11 cellular contexts compared by ENCODE assay signal in genomic region chr18:49723648-49724180, GRCh38.
A peak's percentile ranks its signal among the peaks of the same experiment; 100 is the strongest.
DNase-seq lines count a peak whose midpoint lies in the region; ATAC-seq and TF ChIP-seq lines count a peak whose summit lies in the region.
"Had no signal": no experiment of that assay in that cellular context is flagged by ENCODE, and none has a peak within 500 bp of the region (broad histone marks: within the 10 kb centered on the region; RNA-seq: fewer than 3 reads in every experiment).

No MANE protein-coding gene starts in this region.

- H3K27me3 Mint-ChIP-seq in activated naive CD4-positive, alpha-beta T cell treated with anti-CD3 and anti-CD28 coated beads for 36 hours (ENCODE audit: low read depth), result no peaks in the 10 kb centered on the region
- H3K27me3 Mint-ChIP-seq in stimulated activated naive CD8-positive, alpha-beta T cell treated with anti-CD3 and anti-CD28 coated beads, Interleukin-15, amount 100 ng/mL, for 72 hours, result peaks cover 28% of the 10 kb centered on the region
- H3K27me3 Mint-ChIP-seq: activated naive CD8-positive, alpha-beta T cell had no signal

- CTCF ChIA-PET in activated naive CD4-positive, alpha-beta T cell treated with anti-CD3 and anti-CD28 coated beads for 36 hours (lab: Charles Lee), result interaction anchor here (0.6 to 0.7 kb wide), 2 partner anchors 193 to 1110 kb away, joined by 3 read pairs; no protein-coding TSS in a partner anchor

- H3K36me3 Mint-ChIP-seq in activated naive CD4-positive, alpha-beta T cell treated with anti-CD3 and anti-CD28 coated beads for 36 hours (ENCODE audit: low read depth), result no peaks in the 10 kb centered on the region
- H3K36me3 Mint-ChIP-seq: activated naive CD8-positive, alpha-beta T cell had no signal

- intact Hi-C loops in activated naive CD4-positive, alpha-beta T cell treated with anti-CD3 and anti-CD28 coated beads for 36 hours (cut with micrococcal nuclease), result no loop called here

- H3K27ac Mint-ChIP-seq in activated naive CD4-positive, alpha-beta T cell treated with anti-CD3 and anti-CD28 coated beads for 36 hours, result no peak overlapping the region
- peak overlapping the region in 1 of 2 donors; percentile 55 for H3K27ac Mint-ChIP-seq in stimulated activated naive CD8-positive, alpha-beta T cell treated with anti-CD3 and anti-CD28 coated beads, Interleukin-15, amount 100 ng/mL, for 72 hours
- H3K27ac Mint-ChIP-seq: activated naive CD8-positive, alpha-beta T cell; B cell had no signal

- ATAC-seq in stimulated activated naive CD8-positive, alpha-beta T cell treated with anti-CD3 and anti-CD28 coated beads, Interleukin-15, amount 100 ng/mL, for 72 hours, result peak; percentile 96
- ATAC-seq in HG02588 (IDR thresholded peaks at IDR 0.05; ENCODE audit: unreplicated experiment), result no peak
- no peak for ATAC-seq in HG02973 (IDR thresholded peaks at IDR 0.05; ENCODE audit: unreplicated experiment)
- ATAC-seq in HG03469 (IDR thresholded peaks at IDR 0.05; ENCODE audit: unreplicated experiment), result no peak

- no peaks in the 10 kb centered on the region for H3K9me3 Mint-ChIP-seq in activated naive CD4-positive, alpha-beta T cell treated with anti-CD3 and anti-CD28 coated beads for 36 hours
- H3K9me3 Mint-ChIP-seq in stimulated activated naive CD8-positive, alpha-beta T cell treated with anti-CD3 and anti-CD28 coated beads, Interleukin-15, amount 100 ng/mL, for 72 hours, result no peaks in the 10 kb centered on the region

- DNase-seq in activated naive CD4-positive, alpha-beta T cell treated with anti-CD3 and anti-CD28 coated beads for 36 hours, result peak; percentile 8
- DNase-seq in activated naive CD4-positive, alpha-beta T cell treated with anti-CD3 and anti-CD28 coated beads, Interleukin-2, amount 50 U/mL, for 16 hours, result no peak
- peak; percentile 58 for DNase-seq in fibroblast of peridontal ligament (ENCODE audit: extremely low read depth)
- peak; percentile 21 to 43 for DNase-seq in stimulated activated naive CD8-positive, alpha-beta T cell treated with anti-CD3 and anti-CD28 coated beads, Interleukin-15, amount 100 ng/mL, for 72 hours
- DNase-seq: NCI-H774 had no signal

- no peak overlapping the region for H3K4me3 Mint-ChIP-seq in activated naive CD4-positive, alpha-beta T cell treated with anti-CD3 and anti-CD28 coated beads for 36 hours
- H3K4me3 Mint-ChIP-seq in stimulated activated naive CD8-positive, alpha-beta T cell treated with anti-CD3 and anti-CD28 coated beads, Interleukin-15, amount 100 ng/mL, for 72 hours, result peak overlapping the region; percentile 62 to 64
- H3K4me3 Mint-ChIP-seq: activated naive CD8-positive, alpha-beta T cell; B cell had no signal

- peaks cover 7% of the 10 kb centered on the region for H3K4me1 Mint-ChIP-seq in activated naive CD4-positive, alpha-beta T cell treated with anti-CD3 and anti-CD28 coated beads for 36 hours (ENCODE audit: low read depth)
- H3K4me1 Mint-ChIP-seq in stimulated activated naive CD8-positive, alpha-beta T cell treated with anti-CD3 and anti-CD28 coated beads, Interleukin-15, amount 100 ng/mL, for 72 hours, result peaks cover 11% of the 10 kb centered on the region
- H3K4me1 Mint-ChIP-seq: B cell had no signal

TF ChIP-seq in PFSK-1, 5 proteins besides CTCF, POLR2A, EP300 and RAD21:
- peak; percentile 72 for TF ChIP-seq FOXP2 (optimal IDR thresholded peaks at IDR 0.05; ENCODE audit: borderline replicate concordance, extremely low read depth, extremely low read length, insufficient read depth)
- peak; percentile 55; the same call in 1 of the 2 replicates for TF ChIP-seq POLR2AphosphoS5 (IDR thresholded peaks at IDR 0.05; ENCODE audit: low read depth, low read length)
- TF ChIP-seq TAF1 (IDR thresholded peaks at IDR 0.05; ENCODE audit: borderline replicate concordance, insufficient read depth, low read length), result no peak
- TF ChIP-seq, protein P1, sequence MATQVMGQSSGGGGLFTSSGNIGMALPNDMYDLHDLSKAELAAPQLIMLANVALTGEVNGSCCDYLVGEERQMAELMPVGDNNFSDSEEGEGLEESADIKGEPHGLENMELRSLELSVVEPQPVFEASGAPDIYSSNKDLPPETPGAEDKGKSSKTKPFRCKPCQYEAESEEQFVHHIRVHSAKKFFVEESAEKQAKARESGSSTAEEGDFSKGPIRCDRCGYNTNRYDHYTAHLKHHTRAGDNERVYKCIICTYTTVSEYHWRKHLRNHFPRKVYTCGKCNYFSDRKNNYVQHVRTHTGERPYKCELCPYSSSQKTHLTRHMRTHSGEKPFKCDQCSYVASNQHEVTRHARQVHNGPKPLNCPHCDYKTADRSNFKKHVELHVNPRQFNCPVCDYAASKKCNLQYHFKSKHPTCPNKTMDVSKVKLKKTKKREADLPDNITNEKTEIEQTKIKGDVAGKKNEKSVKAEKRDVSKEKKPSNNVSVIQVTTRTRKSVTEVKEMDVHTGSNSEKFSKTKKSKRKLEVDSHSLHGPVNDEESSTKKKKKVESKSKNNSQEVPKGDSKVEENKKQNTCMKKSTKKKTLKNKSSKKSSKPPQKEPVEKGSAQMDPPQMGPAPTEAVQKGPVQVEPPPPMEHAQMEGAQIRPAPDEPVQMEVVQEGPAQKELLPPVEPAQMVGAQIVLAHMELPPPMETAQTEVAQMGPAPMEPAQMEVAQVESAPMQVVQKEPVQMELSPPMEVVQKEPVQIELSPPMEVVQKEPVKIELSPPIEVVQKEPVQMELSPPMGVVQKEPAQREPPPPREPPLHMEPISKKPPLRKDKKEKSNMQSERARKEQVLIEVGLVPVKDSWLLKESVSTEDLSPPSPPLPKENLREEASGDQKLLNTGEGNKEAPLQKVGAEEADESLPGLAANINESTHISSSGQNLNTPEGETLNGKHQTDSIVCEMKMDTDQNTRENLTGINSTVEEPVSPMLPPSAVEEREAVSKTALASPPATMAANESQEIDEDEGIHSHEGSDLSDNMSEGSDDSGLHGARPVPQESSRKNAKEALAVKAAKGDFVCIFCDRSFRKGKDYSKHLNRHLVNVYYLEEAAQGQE (IDR thresholded peaks at IDR 0.05; ENCODE audit: insufficient read depth in 1 of 2, low read depth in 2 of 2, low read length in 2 of 2), result peak in 1 of 2 experiments; percentile 53; a peak in 1 of 4 replicates
- TF ChIP-seq SIN3A (IDR thresholded peaks at IDR 0.05; ENCODE audit: borderline replicate concordance, insufficient read depth, low read length), result no peak
